Comparison of ENCODE assay signal across 8 cellular contexts in the genomic region with DNA sequence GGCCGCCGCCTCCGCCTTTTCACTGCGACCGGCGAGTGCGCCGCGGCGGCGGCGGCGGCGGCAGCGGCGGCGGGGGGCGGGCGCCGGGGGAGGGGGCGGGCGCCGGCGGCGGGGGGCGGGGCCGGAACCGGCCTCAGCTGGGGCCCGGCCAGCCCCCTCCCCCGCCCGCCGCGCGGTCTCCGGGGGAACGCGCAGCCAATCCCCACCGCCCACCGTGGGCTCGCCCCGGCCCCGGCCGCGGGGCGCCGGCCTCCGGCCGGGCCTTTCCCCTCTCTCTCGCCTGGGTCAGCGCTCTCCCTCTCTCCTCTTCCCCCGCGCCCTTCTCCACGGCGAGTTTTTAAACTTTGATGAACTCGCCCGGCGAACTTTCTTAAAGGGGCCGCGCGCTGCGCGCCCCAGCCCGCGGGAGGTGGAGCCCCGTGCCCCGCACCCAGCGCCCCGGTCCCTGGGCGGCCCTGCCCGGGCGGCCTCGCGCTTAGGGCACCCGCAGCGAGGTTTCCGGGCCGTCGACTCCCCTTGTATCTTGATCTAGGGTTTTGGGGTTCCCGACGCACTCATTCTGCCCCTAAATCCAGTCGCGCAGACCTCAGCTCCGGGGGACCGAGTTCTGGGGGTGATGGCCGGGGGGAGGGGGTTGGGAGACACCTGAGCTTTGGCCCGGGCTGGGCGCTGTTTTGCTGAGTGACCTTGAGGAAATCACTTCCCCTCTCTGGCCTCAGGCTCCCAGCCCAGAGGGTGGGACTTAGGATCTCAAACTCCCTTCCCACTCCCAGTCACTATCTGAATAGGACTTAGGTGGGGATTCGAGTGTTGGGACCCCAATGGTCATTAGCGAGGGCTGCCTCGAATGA. TPM values are rescaled to one million over a fixed set of nuclear protein-coding genes. Genes with fewer than 3 reads are reported as not detected.
DNase-seq lines count a peak whose midpoint lies in the region; ATAC-seq and TF ChIP-seq lines count a peak whose summit lies in the region.

A gene (minus strand): TSS at position 39 of the 851 bp plus-strand sequence. CDS start 270 bp downstream, outside the sequence.

- no peak for ATAC-seq in activated CD4-positive, CD25-positive, alpha-beta regulatory T cell treated with anti-CD3 and anti-CD28 coated beads, Interleukin-2, amount 50 U/mL, for 24 hours
- ATAC-seq in HG02623 (IDR thresholded peaks at IDR 0.05; ENCODE audit: unreplicated experiment), result no peak

- H3K9me3 ChIP-seq in ectodermal cell (ENCODE audit: control insufficient read depth, low read length) (no peaks in the 10 kb centered on the region), muscle layer of duodenum (ENCODE audit: control insufficient read depth in 1 of 2, low read length in 2 of 2) (no peaks in the 10 kb centered on the region)

- no peak for TF ChIP-seq CTCF in NB4 (IDR thresholded peaks at IDR 0.05; ENCODE audit: low read depth, low read length)

- WGBS in ectodermal cell, 2 experiments, result 0 to 1% methylated on average over 90 of the region's 90 CpGs

- H3K27ac ChIP-seq in ectodermal cell (ENCODE audit: insufficient read depth, low read depth, low read length, poor library complexity, severe bottlenecking) (no peak within 1 kb of the TSS), muscle layer of duodenum (ENCODE audit: low read length) (peak within 1 kb of the TSS; percentile 79)

- H3K4me3 ChIP-seq in NB4 (ENCODE audit: low read depth, low read length) (no peak within 1 kb of the TSS), ectodermal cell (ENCODE audit: insufficient read depth, low read depth, low read length) (peak within 1 kb of the TSS; percentile 63), muscle layer of duodenum (ENCODE audit: low read depth in 1 of 2, low read length in 2 of 2) (peak within 1 kb of the TSS; percentile 52 to 69)

- TF ChIP-seq POLR2A in NB4 (IDR thresholded peaks at IDR 0.05; ENCODE audit: extremely low read depth, insufficient read length), result no peak

- H3K4me1 ChIP-seq in ectodermal cell (ENCODE audit: control insufficient read depth, insufficient read depth, low read length) (peaks cover 10% of the 10 kb centered on the region), muscle layer of duodenum (ENCODE audit: control insufficient read depth in 1 of 2, insufficient read depth in 2 of 2, low read length in 2 of 2) (peaks cover 0 to 10% of the 10 kb centered on the region in 2 donors)

- no peaks in the 10 kb centered on the region for H3K36me3 ChIP-seq in ectodermal cell (ENCODE audit: control insufficient read depth, insufficient read depth, low read length)
- no peaks in the 10 kb centered on the region for H3K36me3 ChIP-seq in muscle layer of duodenum (ENCODE audit: control insufficient read depth in 1 of 2, insufficient read depth in 2 of 2, low read length in 2 of 2)

- H3K27me3 ChIP-seq in ectodermal cell (ENCODE audit: control insufficient read depth, insufficient read depth, low read length, poor library complexity, severe bottlenecking) (peaks cover 43% of the 10 kb centered on the region), muscle layer of duodenum (ENCODE audit: low read depth, low read length) (no peaks in the 10 kb centered on the region)

- DNase-seq in D341Med (ENCODE audit: low spot score) (peak; percentile 70), NB4 (ENCODE audit: low read depth) (peak; percentile 15), cerebellar nuclear complex (lab: John Stamatoyannopoulos, UW) (no peak), DMS153 treated with DMSO at 0.1 percent for 48 hours (lab: John Stamatoyannopoulos, UW; ENCODE audit: unreplicated experiment) (no peak)

RNA-seq across cellular contexts. Expression of the gene that starts here (rescaled TPM):
- polyA plus RNA-seq in ectodermal cell (2013, experiment 1 of 4), result 26.0 TPM
- 25.0 TPM for polyA plus RNA-seq in ectodermal cell (2013, experiment 2 of 4)
- polyA plus RNA-seq in ectodermal cell (2013, experiment 3 of 4), result 21.1 TPM
- polyA plus RNA-seq in ectodermal cell (2013, experiment 4 of 4), result 25.7 TPM

Comparison
In these comparisons a context has a peak if more than half of its experiments do, and no peak if none do; other contexts are left out.
1. DNase-seq: peak in D341Med (single experiment) and NB4 (single experiment); none in cerebellar nuclear complex (0 of 2) and DMS153 treated with DMSO at 0.1 percent for 48 hours (single experiment).